In the genomic region with DNA sequence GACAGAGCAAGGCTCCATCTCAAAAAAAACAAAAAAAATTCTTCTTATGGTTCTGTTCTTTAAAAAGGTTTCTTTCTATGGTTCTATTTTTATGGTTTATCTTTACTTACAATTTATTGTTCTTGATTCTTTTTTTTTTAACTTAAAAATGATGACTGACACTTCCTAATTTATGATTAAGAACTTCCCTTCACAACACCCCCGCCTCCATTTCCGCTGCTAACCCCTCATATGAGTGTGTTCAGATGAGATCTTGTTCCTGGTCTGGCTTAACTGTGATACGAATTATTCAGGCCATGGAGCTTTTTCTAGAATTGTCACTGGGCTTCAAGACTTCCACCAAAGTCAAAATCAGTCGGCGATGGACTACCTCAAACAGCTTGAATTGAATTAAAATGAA, we compare ENCODE assay signal across 16 cellular contexts. TPM values are rescaled to one million over a fixed set of nuclear protein-coding genes. Genes with fewer than 3 reads are reported as not detected.
DNase-seq lines count a peak whose midpoint lies in the region; ATAC-seq lines count a peak whose summit lies in the region.
"Had no signal": no experiment of that assay in that cellular context is flagged by ENCODE, and none has a peak within 500 bp of the region (broad histone marks: within the 10 kb centered on the region; RNA-seq: fewer than 3 reads in every experiment).

No MANE protein-coding gene starts in this region.

- H3K9me3 Mint-ChIP-seq in activated naive CD4-positive, alpha-beta T cell treated with anti-CD3 and anti-CD28 coated beads, Interleukin-2, amount 10 ng/mL, durations not matched to agents 7 days and 5 days = no peaks in the 10 kb centered on the region
- H3K9me3 Mint-ChIP-seq in natural killer cell treated with Interleukin-12 subunit alpha and Interleukin-12 subunit beta and Interleukin-15 and Interleukin-18, amount 100 ng/mL, for 72 hours = no peaks in the 10 kb centered on the region
- peaks cover 0 to 1% of the 10 kb centered on the region in 2 donors for H3K9me3 Mint-ChIP-seq in stimulated activated naive B cell treated with anti-CD40 and anti-IgM and Interleukin-4, amounts not matched to agents 10 μg/mL and 1 μg/mL and 100 μg/mL, for 72 hours
- H3K9me3 Mint-ChIP-seq: activated T-helper 1 cell treated with anti-CD3 and anti-CD28 coated beads, Interleukin-12 subunit alpha, Interleukin-12 subunit beta, Interleukin-2, Interleukin-4 antibody, amounts not matched to agents 30 ng/mL and 10 ng/mL and 1 ng/mL, durations not matched to agents 14 hours and 24 hours and 36 hours; T-helper 1 cell treated with Interleukin-12 subunit alpha and Interleukin-12 subunit beta and Interleukin-4 antibody, amounts not matched to agents 30 μg/mL and 1 μg/mL, for 36 hours had no signal

- peaks cover 4% of the 10 kb centered on the region for H3K4me1 Mint-ChIP-seq in activated naive CD4-positive, alpha-beta T cell treated with anti-CD3 and anti-CD28 coated beads, Interleukin-2, amount 10 ng/mL, durations not matched to agents 7 days and 5 days
- peaks cover 16% of the 10 kb centered on the region in 2 donors for H3K4me1 Mint-ChIP-seq in natural killer cell treated with Interleukin-12 subunit alpha and Interleukin-12 subunit beta and Interleukin-15 and Interleukin-18, amount 100 ng/mL, for 72 hours (ENCODE audit: low read depth in 2 of 2)
- H3K4me1 Mint-ChIP-seq in stimulated activated naive B cell treated with anti-CD40 and anti-IgM and Interleukin-4, amounts not matched to agents 10 μg/mL and 1 μg/mL and 100 μg/mL, for 72 hours = peaks cover 10 to 15% of the 10 kb centered on the region in 2 donors

- H3K27ac Mint-ChIP-seq in activated naive CD4-positive, alpha-beta T cell treated with anti-CD3 and anti-CD28 coated beads, Interleukin-2, amount 10 ng/mL, durations not matched to agents 7 days and 5 days = no peak overlapping the region
- H3K27ac Mint-ChIP-seq in natural killer cell treated with Interleukin-12 subunit alpha and Interleukin-12 subunit beta and Interleukin-15 and Interleukin-18, amount 100 ng/mL, for 72 hours = peak overlapping the region; percentile 78 to 94
- no peak overlapping the region for H3K27ac Mint-ChIP-seq in stimulated activated naive B cell treated with anti-CD40 and anti-IgM and Interleukin-4, amounts not matched to agents 10 μg/mL and 1 μg/mL and 100 μg/mL, for 72 hours
- H3K27ac Mint-ChIP-seq: activated T-helper 1 cell treated with anti-CD3 and anti-CD28 coated beads, Interleukin-12 subunit alpha, Interleukin-12 subunit beta, Interleukin-2, Interleukin-4 antibody, amounts not matched to agents 30 ng/mL and 10 ng/mL and 1 ng/mL, durations not matched to agents 14 hours and 24 hours and 36 hours; T-helper 1 cell treated with Interleukin-12 subunit alpha and Interleukin-12 subunit beta and Interleukin-4 antibody, amounts not matched to agents 30 μg/mL and 1 μg/mL, for 36 hours had no signal

- no peak overlapping the region for H3K4me3 Mint-ChIP-seq in activated naive CD4-positive, alpha-beta T cell treated with anti-CD3 and anti-CD28 coated beads, Interleukin-2, amount 10 ng/mL, durations not matched to agents 7 days and 5 days
- peak overlapping the region; percentile 41 for H3K4me3 Mint-ChIP-seq in natural killer cell treated with Interleukin-12 subunit alpha and Interleukin-12 subunit beta and Interleukin-15 and Interleukin-18, amount 100 ng/mL, for 72 hours
- H3K4me3 Mint-ChIP-seq in stimulated activated naive B cell treated with anti-CD40 and anti-IgM and Interleukin-4, amounts not matched to agents 10 μg/mL and 1 μg/mL and 100 μg/mL, for 72 hours = peak overlapping the region; percentile 18 to 30
- H3K4me3 Mint-ChIP-seq: activated T-helper 1 cell treated with anti-CD3 and anti-CD28 coated beads, Interleukin-12 subunit alpha, Interleukin-12 subunit beta, Interleukin-2, Interleukin-4 antibody, amounts not matched to agents 30 ng/mL and 10 ng/mL and 1 ng/mL, durations not matched to agents 14 hours and 24 hours and 36 hours; T-helper 1 cell treated with Interleukin-12 subunit alpha and Interleukin-12 subunit beta and Interleukin-4 antibody, amounts not matched to agents 30 μg/mL and 1 μg/mL, for 36 hours had no signal

- peak; percentile 30 for DNase-seq in activated naive CD4-positive, alpha-beta T cell treated with Interleukin-2 at 50 U/mL for 16 hours
- DNase-seq in activated naive CD4-positive, alpha-beta T cell treated with anti-CD3 and anti-CD28 coated beads, Interleukin-2, amount 10 ng/mL, durations not matched to agents 7 days and 5 days = no peak
- DNase-seq in activated T-cell treated with anti-CD3 and anti-CD28 coated beads for 48 hours (ENCODE audit: low read depth) (peak; percentile 4), anterior cingulate cortex (lab: John Stamatoyannopoulos, UW) (no peak)
- peak; percentile 83 for DNase-seq in natural killer cell treated with Interleukin-12 subunit alpha and Interleukin-12 subunit beta and Interleukin-15 and Interleukin-18, amount 100 ng/mL, for 72 hours (ENCODE audit: low spot score)
- DNase-seq in stimulated activated naive B cell treated with anti-CD40 and anti-IgM and Interleukin-4, amounts not matched to agents 10 μg/mL and 1 μg/mL and 100 μg/mL, for 72 hours = no peak
- DNase-seq: DND-41, head of caudate nucleus, left cardiac atrium, NCI-H1417 treated with DMSO at 0.1 percent for 48 hours, NCI-H524 had no signal

- H3K27me3 Mint-ChIP-seq in activated naive CD4-positive, alpha-beta T cell treated with anti-CD3 and anti-CD28 coated beads, Interleukin-2, amount 10 ng/mL, durations not matched to agents 7 days and 5 days = no peaks in the 10 kb centered on the region
- no peaks in the 10 kb centered on the region for H3K27me3 Mint-ChIP-seq in natural killer cell treated with Interleukin-12 subunit alpha and Interleukin-12 subunit beta and Interleukin-15 and Interleukin-18, amount 100 ng/mL, for 72 hours
- no peaks in the 10 kb centered on the region for H3K27me3 Mint-ChIP-seq in stimulated activated naive B cell treated with anti-CD40 and anti-IgM and Interleukin-4, amounts not matched to agents 10 μg/mL and 1 μg/mL and 100 μg/mL, for 72 hours

- ATAC-seq in natural killer cell treated with Interleukin-12 subunit alpha and Interleukin-12 subunit beta and Interleukin-15 and Interleukin-18, amount 100 ng/mL, for 72 hours = peak; percentile 80 to 86
- peak in 1 of 2 donors; percentile 39 for ATAC-seq in stimulated activated naive B cell treated with anti-CD40 and anti-IgM and Interleukin-4, amounts not matched to agents 10 μg/mL and 1 μg/mL and 100 μg/mL, for 72 hours (replicated peaks)
- ATAC-seq in HG03196 (IDR thresholded peaks at IDR 0.05; ENCODE audit: unreplicated experiment) = no peak
- no peak for ATAC-seq in HG02571 (IDR thresholded peaks at IDR 0.05; ENCODE audit: unreplicated experiment)
- ATAC-seq: left cardiac atrium had no signal

- CTCF ChIA-PET in activated naive CD4-positive, alpha-beta T cell treated with anti-CD3 and anti-CD28 coated beads, Interleukin-2, amount 10 ng/mL, durations not matched to agents 7 days and 5 days (lab: Charles Lee) = no interaction called here

- peaks cover 7% of the 10 kb centered on the region for H3K36me3 Mint-ChIP-seq in activated naive CD4-positive, alpha-beta T cell treated with anti-CD3 and anti-CD28 coated beads, Interleukin-2, amount 10 ng/mL, durations not matched to agents 7 days and 5 days
- no peaks in the 10 kb centered on the region for H3K36me3 Mint-ChIP-seq in natural killer cell treated with Interleukin-12 subunit alpha and Interleukin-12 subunit beta and Interleukin-15 and Interleukin-18, amount 100 ng/mL, for 72 hours
- peaks cover 11 to 28% of the 10 kb centered on the region in 2 donors for H3K36me3 Mint-ChIP-seq in stimulated activated naive B cell treated with anti-CD40 and anti-IgM and Interleukin-4, amounts not matched to agents 10 μg/mL and 1 μg/mL and 100 μg/mL, for 72 hours

RNA-seq across cellular contexts. Expression of a gene that starts 33.9 kb away (rescaled TPM):
- 10 to 100 TPM; 15.9 to 18.5 TPM for total RNA-seq in natural killer cell treated with Interleukin-12 subunit alpha and Interleukin-12 subunit beta and Interleukin-15 and Interleukin-18, amount 100 ng/mL, for 72 hours

RNA-seq across cellular contexts. Expression of a gene that starts 50.9 kb away (rescaled TPM):
- under 1 TPM in 1 of 2 donors, not detected in 1; 0.38 TPM for total RNA-seq in natural killer cell treated with Interleukin-12 subunit alpha and Interleukin-12 subunit beta and Interleukin-15 and Interleukin-18, amount 100 ng/mL, for 72 hours
- total RNA-seq: activated T-helper 1 cell treated with anti-CD3 and anti-CD28 coated beads, Interleukin-12 subunit alpha, Interleukin-12 subunit beta, Interleukin-2, Interleukin-4 antibody, amounts not matched to agents 30 ng/mL and 10 ng/mL and 1 ng/mL, durations not matched to agents 14 hours and 24 hours and 36 hours; cardiac muscle cell; left cardiac atrium had no signal

Comparison
In these comparisons a context has a peak if more than half of its experiments do, and no peak if none do; other contexts are left out.
1. DNase-seq: peak in activated naive CD4-positive, alpha-beta T cell treated with Interleukin-2 at 50 U/mL for 16 hours (single experiment), activated T-cell treated with anti-CD3 and anti-CD28 coated beads for 48 hours (single experiment) and natural killer cell treated with Interleukin-12 subunit alpha and Interleukin-12 subunit beta and Interleukin-15 and Interleukin-18, amount 100 ng/mL, for 72 hours (single experiment); none in activated naive CD4-positive, alpha-beta T cell treated with anti-CD3 and anti-CD28 coated beads, Interleukin-2, amount 10 ng/mL, durations not matched to agents 7 days and 5 days (single experiment), stimulated activated naive B cell treated with anti-CD40 and anti-IgM and Interleukin-4, amounts not matched to agents 10 μg/mL and 1 μg/mL and 100 μg/mL, for 72 hours (single experiment) and anterior cingulate cortex (0 of 58).
2. H3K27ac Mint-ChIP-seq: peak in natural killer cell treated with Interleukin-12 subunit alpha and Interleukin-12 subunit beta and Interleukin-15 and Interleukin-18, amount 100 ng/mL, for 72 hours (2 of 2); none in activated naive CD4-positive, alpha-beta T cell treated with anti-CD3 and anti-CD28 coated beads, Interleukin-2, amount 10 ng/mL, durations not matched to agents 7 days and 5 days (single experiment) and stimulated activated naive B cell treated with anti-CD40 and anti-IgM and Interleukin-4, amounts not matched to agents 10 μg/mL and 1 μg/mL and 100 μg/mL, for 72 hours (single experiment).
3. ATAC-seq: peak in natural killer cell treated with Interleukin-12 subunit alpha and Interleukin-12 subunit beta and Interleukin-15 and Interleukin-18, amount 100 ng/mL, for 72 hours (2 of 2); none in HG03196 (single experiment) and HG02571 (single experiment).